ENCODE assay signal across 17 cellular contexts in genomic region chr6:35585688-35586087, GRCh38.
DNase-seq lines count a peak whose midpoint lies in the region; ATAC-seq lines count a peak whose summit lies in the region.
"Had no signal": no experiment of that assay in that cellular context is flagged by ENCODE, and none has a peak within 500 bp of the region (broad histone marks: within the 10 kb centered on the region; RNA-seq: fewer than 3 reads in every experiment).

No MANE protein-coding gene starts in this region.

- H3K27ac ChIP-seq in urinary bladder (ENCODE audit: low read depth) = peak overlapping the region; percentile 5

- peak overlapping the region; percentile 61 for H3K27ac Mint-ChIP-seq in activated T-cell treated with anti-CD3 and anti-CD28 coated beads, Interleukin-2, amount 50 U/mL, for 72 hours
- peak overlapping the region; percentile 4 for H3K27ac Mint-ChIP-seq in activated naive CD8-positive, alpha-beta T cell treated with anti-CD3 and anti-CD28 coated beads, Interleukin-2, amount 10 ng/mL, durations not matched to agents 7 days and 5 days
- peak overlapping the region; percentile 75 to 96 (median 92) for H3K27ac Mint-ChIP-seq in naive thymus-derived CD8-positive, alpha-beta T cell
- no peak overlapping the region for H3K27ac Mint-ChIP-seq in natural killer cell treated with Interleukin-12 subunit alpha and Interleukin-12 subunit beta and Interleukin-15 and Interleukin-18, amount 100 ng/mL, for 72 hours

- no peaks in the 10 kb centered on the region for H3K36me3 ChIP-seq in urinary bladder (ENCODE audit: insufficient read depth)

- H3K4me1 Mint-ChIP-seq in activated T-cell treated with anti-CD3 and anti-CD28 coated beads, Interleukin-2, amount 50 U/mL, for 72 hours (ENCODE audit: low read depth) = peaks cover 40% of the 10 kb centered on the region
- peaks cover 28% of the 10 kb centered on the region for H3K4me1 Mint-ChIP-seq in activated naive CD8-positive, alpha-beta T cell treated with anti-CD3 and anti-CD28 coated beads, Interleukin-2, amount 10 ng/mL, durations not matched to agents 7 days and 5 days
- H3K4me1 Mint-ChIP-seq in naive thymus-derived CD8-positive, alpha-beta T cell = peaks cover 32 to 90% (median 74%) of the 10 kb centered on the region in 4 donors
- peaks cover 0 to 4% of the 10 kb centered on the region in 2 donors for H3K4me1 Mint-ChIP-seq in natural killer cell treated with Interleukin-12 subunit alpha and Interleukin-12 subunit beta and Interleukin-15 and Interleukin-18, amount 100 ng/mL, for 72 hours (ENCODE audit: low read depth in 2 of 2)

- ATAC-seq in activated T-cell treated with anti-CD3 and anti-CD28 coated beads, Interleukin-2, amount 50 U/mL, for 72 hours (replicated peaks in 1 of 2) = no peak
- no peak for ATAC-seq in activated naive CD8-positive, alpha-beta T cell treated with anti-CD3 and anti-CD28 coated beads, Interleukin-2, amount 10 ng/mL, durations not matched to agents 7 days and 5 days (ENCODE audit: low read depth)
- no peak for ATAC-seq in naive thymus-derived CD8-positive, alpha-beta T cell
- ATAC-seq in GM21717 (IDR thresholded peaks at IDR 0.05; ENCODE audit: unreplicated experiment) = no peak
- no peak for ATAC-seq in natural killer cell treated with Interleukin-12 subunit alpha and Interleukin-12 subunit beta and Interleukin-15 and Interleukin-18, amount 100 ng/mL, for 72 hours
- ATAC-seq: HCT116 had no signal

- H3K27me3 Mint-ChIP-seq in activated T-cell treated with anti-CD3 and anti-CD28 coated beads, Interleukin-2, amount 50 U/mL, for 72 hours (ENCODE audit: low read depth) = no peaks in the 10 kb centered on the region
- H3K27me3 Mint-ChIP-seq in activated naive CD8-positive, alpha-beta T cell treated with anti-CD3 and anti-CD28 coated beads, Interleukin-2, amount 10 ng/mL, durations not matched to agents 7 days and 5 days = no peaks in the 10 kb centered on the region
- no peaks in the 10 kb centered on the region for H3K27me3 Mint-ChIP-seq in naive thymus-derived CD8-positive, alpha-beta T cell
- H3K27me3 Mint-ChIP-seq in natural killer cell treated with Interleukin-12 subunit alpha and Interleukin-12 subunit beta and Interleukin-15 and Interleukin-18, amount 100 ng/mL, for 72 hours = no peaks in the 10 kb centered on the region
- H3K27me3 Mint-ChIP-seq: central memory CD8-positive, alpha-beta T cell had no signal

- H3K4me3 Mint-ChIP-seq in activated T-cell treated with anti-CD3 and anti-CD28 coated beads, Interleukin-2, amount 50 U/mL, for 72 hours = no peak overlapping the region
- no peak overlapping the region for H3K4me3 Mint-ChIP-seq in activated naive CD8-positive, alpha-beta T cell treated with anti-CD3 and anti-CD28 coated beads, Interleukin-2, amount 10 ng/mL, durations not matched to agents 7 days and 5 days
- peak overlapping the region in 9 of 10 donors; percentile 14 to 68 (median 55) for H3K4me3 Mint-ChIP-seq in naive thymus-derived CD8-positive, alpha-beta T cell
- no peak overlapping the region for H3K4me3 Mint-ChIP-seq in natural killer cell treated with Interleukin-12 subunit alpha and Interleukin-12 subunit beta and Interleukin-15 and Interleukin-18, amount 100 ng/mL, for 72 hours
- H3K4me3 Mint-ChIP-seq: central memory CD8-positive, alpha-beta T cell had no signal

- POLR2A ChIA-PET in activated naive CD8-positive, alpha-beta T cell treated with anti-CD3 and anti-CD28 coated beads, Interleukin-2, amount 10 ng/mL, durations not matched to agents 7 days and 5 days (lab: Charles Lee) = interaction anchor here (1.0 kb wide), 1 partner anchor 151 kb away, joined by 3 read pairs; the partner anchor contains the start of gene ARMC12
- POLR2A ChIA-PET in naive thymus-derived CD8-positive, alpha-beta T cell (lab: Charles Lee) = interaction anchor here (1.3 to 10.8 kb wide), 5 partner anchors 9 to 151 kb away, joined by 4 to 127 read pairs (median 12); partner anchors contain the start of gene ARMC12

- H3K4me1 ChIP-seq in urinary bladder (ENCODE audit: insufficient read depth) = no peaks in the 10 kb centered on the region

- no peaks in the 10 kb centered on the region for H3K9me3 Mint-ChIP-seq in activated T-cell treated with anti-CD3 and anti-CD28 coated beads, Interleukin-2, amount 50 U/mL, for 72 hours
- no peaks in the 10 kb centered on the region for H3K9me3 Mint-ChIP-seq in activated naive CD8-positive, alpha-beta T cell treated with anti-CD3 and anti-CD28 coated beads, Interleukin-2, amount 10 ng/mL, durations not matched to agents 7 days and 5 days
- no peaks in the 10 kb centered on the region for H3K9me3 Mint-ChIP-seq in naive thymus-derived CD8-positive, alpha-beta T cell
- no peaks in the 10 kb centered on the region for H3K9me3 Mint-ChIP-seq in natural killer cell treated with Interleukin-12 subunit alpha and Interleukin-12 subunit beta and Interleukin-15 and Interleukin-18, amount 100 ng/mL, for 72 hours
- H3K9me3 Mint-ChIP-seq: central memory CD8-positive, alpha-beta T cell had no signal

- DNase-seq in activated T-cell treated with anti-CD3 and anti-CD28 coated beads, Interleukin-2, amount 50 U/mL, for 72 hours = no peak
- no peak for DNase-seq in activated T-cell treated with anti-CD3 and anti-CD28 coated beads, Interleukin-2, amount 50 U/mL, for 1 hour
- no peak for DNase-seq in activated naive CD8-positive, alpha-beta T cell treated with anti-CD3 and anti-CD28 coated beads, Interleukin-2, amount 10 ng/mL, durations not matched to agents 7 days and 5 days
- DNase-seq in naive thymus-derived CD8-positive, alpha-beta T cell = no peak
- no peak for DNase-seq in stimulated activated CD4-positive, alpha-beta T cell treated with anti-CD3 and anti-CD28 coated beads, Interleukin-4, amount 100 ng/mL, for 24 hours
- no peak for DNase-seq in natural killer cell treated with Interleukin-12 subunit alpha and Interleukin-12 subunit beta and Interleukin-15 and Interleukin-18, amount 100 ng/mL, for 72 hours (ENCODE audit: low spot score)
- DNase-seq: activated CD4-positive, alpha-beta T cell treated with anti-CD3 and anti-CD28 coated beads for 48 hours; activated effector memory CD4-positive, alpha-beta T cell treated with anti-CD3 and anti-CD28 coated beads, Interleukin-2, amount 50 U/mL, for 16 hours; DMS79 treated with DMSO at 0.1 percent for 48 hours; glutamatergic neuron; kidney; NCI-H2029; NCI-H526 treated with DMSO at 0.1 percent for 48 hours had no signal

- H3K4me3 ChIP-seq in urinary bladder (ENCODE audit: low read depth, low read length) = no peak overlapping the region

- WGBS in urinary bladder = 93% methylated on average over 1 of the region's 1 CpG

- peaks cover 0 to 17% of the 10 kb centered on the region in 2 donors for H3K36me3 Mint-ChIP-seq in activated T-cell treated with anti-CD3 and anti-CD28 coated beads, Interleukin-2, amount 50 U/mL, for 72 hours (ENCODE audit: insufficient read depth in 2 of 2)
- peaks cover 23% of the 10 kb centered on the region for H3K36me3 Mint-ChIP-seq in activated naive CD8-positive, alpha-beta T cell treated with anti-CD3 and anti-CD28 coated beads, Interleukin-2, amount 10 ng/mL, durations not matched to agents 7 days and 5 days
- H3K36me3 Mint-ChIP-seq in naive thymus-derived CD8-positive, alpha-beta T cell = peaks cover 7 to 78% (median 46%) of the 10 kb centered on the region in 3 donors
- H3K36me3 Mint-ChIP-seq in natural killer cell treated with Interleukin-12 subunit alpha and Interleukin-12 subunit beta and Interleukin-15 and Interleukin-18, amount 100 ng/mL, for 72 hours = no peaks in the 10 kb centered on the region

Comparison
In these comparisons a context has a peak if more than half of its experiments do, and no peak if none do; other contexts are left out.
1. H3K27ac Mint-ChIP-seq: peak in activated T-cell treated with anti-CD3 and anti-CD28 coated beads, Interleukin-2, amount 50 U/mL, for 72 hours (single experiment), activated naive CD8-positive, alpha-beta T cell treated with anti-CD3 and anti-CD28 coated beads, Interleukin-2, amount 10 ng/mL, durations not matched to agents 7 days and 5 days (single experiment) and naive thymus-derived CD8-positive, alpha-beta T cell (10 of 10); none in natural killer cell treated with Interleukin-12 subunit alpha and Interleukin-12 subunit beta and Interleukin-15 and Interleukin-18, amount 100 ng/mL, for 72 hours (0 of 2).
2. H3K4me3 Mint-ChIP-seq: peak in naive thymus-derived CD8-positive, alpha-beta T cell (9 of 10); none in activated T-cell treated with anti-CD3 and anti-CD28 coated beads, Interleukin-2, amount 50 U/mL, for 72 hours (0 of 2), activated naive CD8-positive, alpha-beta T cell treated with anti-CD3 and anti-CD28 coated beads, Interleukin-2, amount 10 ng/mL, durations not matched to agents 7 days and 5 days (single experiment) and natural killer cell treated with Interleukin-12 subunit alpha and Interleukin-12 subunit beta and Interleukin-15 and Interleukin-18, amount 100 ng/mL, for 72 hours (single experiment).